In genomic region chr9:20504930-20505329, GRCh38 we compare ENCODE assay signal across 26 cellular contexts.
DNase-seq lines count a peak whose midpoint lies in the region; ATAC-seq and TF ChIP-seq lines count a peak whose summit lies in the region.
"Had no signal": no experiment of that assay in that cellular context is flagged by ENCODE, and none has a peak within 500 bp of the region (broad histone marks: within the 10 kb centered on the region; RNA-seq: fewer than 3 reads in every experiment).

No MANE protein-coding gene starts in this region.

- no peaks in the 10 kb centered on the region for H3K27me3 Mint-ChIP-seq in activated T-cell treated with anti-CD3 and anti-CD28 coated beads, Interleukin-2, amount 50 U/mL, for 4 hours (ENCODE audit: low read depth)
- no peaks in the 10 kb centered on the region for H3K27me3 Mint-ChIP-seq in CD8-positive, alpha-beta T cell (ENCODE audit: low read depth)
- H3K27me3 Mint-ChIP-seq in T-helper 1 cell treated with Interleukin-12 subunit alpha and Interleukin-12 subunit beta and Interleukin-4 antibody, amounts not matched to agents 30 μg/mL and 1 μg/mL, for 36 hours (ENCODE audit: low read depth), result no peaks in the 10 kb centered on the region
- H3K27me3 Mint-ChIP-seq in immature natural killer cell (ENCODE audit: low read depth in 3 of 3) (peaks cover 0 to 4% (median 0%) of the 10 kb centered on the region in 3 donors), HFFc6 (ENCODE audit: insufficient read depth) (no peaks in the 10 kb centered on the region; the same call in 1 of the 2 replicates)

- no peak overlapping the region for H3K4me3 ChIP-seq in CD8-positive, alpha-beta T cell (ENCODE audit: low read depth, low read length)
- H3K4me3 ChIP-seq: ascending aorta; BLaER1 treated with 17β-estradiol and CSF1 and Interleukin-3, amounts not matched to agents 10 nM and 100 nM; cardiac muscle cell; pancreas; upper lobe of left lung had no signal

- POLR2A ChIA-PET in CD8-positive, alpha-beta T cell (lab: Charles Lee), result no interaction called here

- peaks cover 1% of the 10 kb centered on the region for H3K9me3 Mint-ChIP-seq in activated T-cell treated with anti-CD3 and anti-CD28 coated beads, Interleukin-2, amount 50 U/mL, for 4 hours
- H3K9me3 Mint-ChIP-seq in CD8-positive, alpha-beta T cell, result peaks cover under 1% of the 10 kb centered on the region
- H3K9me3 Mint-ChIP-seq in T-helper 1 cell treated with Interleukin-12 subunit alpha and Interleukin-12 subunit beta and Interleukin-4 antibody, amounts not matched to agents 30 μg/mL and 1 μg/mL, for 36 hours, result no peaks in the 10 kb centered on the region
- H3K9me3 Mint-ChIP-seq in immature natural killer cell, result no peaks in the 10 kb centered on the region
- H3K9me3 Mint-ChIP-seq in HFFc6, result no peaks in the 10 kb centered on the region

- H3K4me1 Mint-ChIP-seq in activated T-cell treated with anti-CD3 and anti-CD28 coated beads, Interleukin-2, amount 50 U/mL, for 4 hours (ENCODE audit: low read depth), result peaks cover 77% of the 10 kb centered on the region
- H3K4me1 Mint-ChIP-seq in CD8-positive, alpha-beta T cell (ENCODE audit: low read depth), result peaks cover 79% of the 10 kb centered on the region
- H3K4me1 Mint-ChIP-seq in T-helper 1 cell treated with Interleukin-12 subunit alpha and Interleukin-12 subunit beta and Interleukin-4 antibody, amounts not matched to agents 30 μg/mL and 1 μg/mL, for 36 hours (ENCODE audit: low read depth), result peaks cover 60% of the 10 kb centered on the region
- H3K4me1 Mint-ChIP-seq in immature natural killer cell (peaks cover 44 to 74% of the 10 kb centered on the region in 2 donors), HFFc6 (ENCODE audit: low read depth) (peaks cover 45% of the 10 kb centered on the region)

- no peak overlapping the region for H3K4me3 Mint-ChIP-seq in activated T-cell treated with anti-CD3 and anti-CD28 coated beads, Interleukin-2, amount 50 U/mL, for 4 hours
- H3K4me3 Mint-ChIP-seq in CD8-positive, alpha-beta T cell, result no peak overlapping the region
- H3K4me3 Mint-ChIP-seq in T-helper 1 cell treated with Interleukin-12 subunit alpha and Interleukin-12 subunit beta and Interleukin-4 antibody, amounts not matched to agents 30 μg/mL and 1 μg/mL, for 36 hours, result peak overlapping the region; percentile 20
- H3K4me3 Mint-ChIP-seq in immature natural killer cell (peak overlapping the region in 3 of 5 donors; percentile 5 to 53 (median 21)), HFFc6 (no peak overlapping the region)
- H3K4me3 Mint-ChIP-seq: mesothelial cell of epicardium, naive B cell had no signal

- DNase-seq in activated T-cell treated with anti-CD3 and anti-CD28 coated beads, Interleukin-2, amount 50 U/mL, for 4 hours, result no peak
- DNase-seq in activated T-cell treated with anti-CD3 and anti-CD28 coated beads, Interleukin-2, amount 50 U/mL, for 48 hours, result no peak
- peak in 4 of 7 experiments; percentile 17 to 64 (median 28) for DNase-seq in CD8-positive, alpha-beta T cell
- peak; percentile 25 to 39 (median 39) for DNase-seq in immature natural killer cell
- DNase-seq in AG08395 (ENCODE audit: low spot score), result no peak
- no peak for DNase-seq in HFFc6
- DNase-seq: cortex of kidney; GOT3; head of caudate nucleus; Karpas-422; naive B cell; NCI-H146; NCI-H2107; NCI-H774; pancreas; small intestine; stimulated activated CD4-positive, alpha-beta T cell treated with anti-CD3 and anti-CD28 coated beads, Interleukin-1b, Interleukin-23, amount 100 ng/mL, for 48 hours; stimulated activated CD8-positive, alpha-beta memory T cell treated with anti-CD3 and anti-CD28 coated beads, Interleukin-4, amount 100 ng/mL, for 48 hours; substantia nigra; upper lobe of left lung had no signal

- H3K4me1 ChIP-seq in CD8-positive, alpha-beta T cell (ENCODE audit: insufficient read depth, low read length), result peaks cover 37% of the 10 kb centered on the region
- H3K4me1 ChIP-seq: pancreas had no signal

- no peak for TF ChIP-seq CTCF in CD8-positive, alpha-beta T cell (IDR thresholded peaks at IDR 0.05)
- no peak for TF ChIP-seq CTCF in HFFc6 (IDR thresholded peaks at IDR 0.05)

- CTCF ChIA-PET in CD8-positive, alpha-beta T cell (lab: Charles Lee), result no interaction called here

- H3K9me3 ChIP-seq in CD8-positive, alpha-beta T cell (ENCODE audit: low read length), result no peaks in the 10 kb centered on the region
- H3K9me3 ChIP-seq: ascending aorta; BLaER1 treated with 17β-estradiol and CSF1 and Interleukin-3, amounts not matched to agents 10 nM and 100 nM; pancreas; upper lobe of left lung had no signal

- ATAC-seq in activated T-cell treated with anti-CD3 and anti-CD28 coated beads, Interleukin-2, amount 50 U/mL, for 4 hours, result peak; percentile 28 to 58
- peak; percentile 90 for ATAC-seq in CD8-positive, alpha-beta T cell
- ATAC-seq: pancreas had no signal

- H3K27me3 ChIP-seq in CD8-positive, alpha-beta T cell (ENCODE audit: insufficient read depth, low read length), result no peaks in the 10 kb centered on the region
- H3K27me3 ChIP-seq: ascending aorta; BLaER1 treated with 17β-estradiol and CSF1 and Interleukin-3, amounts not matched to agents 10 nM and 100 nM; cardiac muscle cell; pancreas; upper lobe of left lung had no signal

- no peaks in the 10 kb centered on the region for H3K36me3 ChIP-seq in CD8-positive, alpha-beta T cell (ENCODE audit: insufficient read depth, low read length)
- H3K36me3 ChIP-seq: ascending aorta; BLaER1 treated with 17β-estradiol and CSF1 and Interleukin-3, amounts not matched to agents 10 nM and 100 nM; cardiac muscle cell; pancreas; upper lobe of left lung had no signal

- H3K27ac Mint-ChIP-seq in CD8-positive, alpha-beta T cell, result peak overlapping the region; percentile 19
- peak overlapping the region; percentile 14 for H3K27ac Mint-ChIP-seq in T-helper 1 cell treated with Interleukin-12 subunit alpha and Interleukin-12 subunit beta and Interleukin-4 antibody, amounts not matched to agents 30 μg/mL and 1 μg/mL, for 36 hours
- H3K27ac Mint-ChIP-seq in immature natural killer cell (peak overlapping the region in 5 of 6 donors; percentile 7 to 75 (median 42)), HFFc6 (no peak overlapping the region)
- H3K27ac Mint-ChIP-seq: mesothelial cell of epicardium, naive B cell had no signal

- H3K27ac ChIP-seq in CD8-positive, alpha-beta T cell (ENCODE audit: low read depth, low read length), result no peak overlapping the region
- H3K27ac ChIP-seq: ascending aorta; BLaER1 treated with 17β-estradiol and CSF1 and Interleukin-3, amounts not matched to agents 10 nM and 100 nM; cardiac muscle cell; HL-60; pancreas; upper lobe of left lung had no signal

- intact Hi-C loops in CD8-positive, alpha-beta T cell (cut with DNase I, micrococcal nuclease), result loop anchor here (2.0 to 10.0 kb wide), 3 partner anchors 14 to 580 kb away; partner anchors contain the start of gene MLLT3 (in 1 of the 2)

- H3K36me3 Mint-ChIP-seq in activated T-cell treated with anti-CD3 and anti-CD28 coated beads, Interleukin-2, amount 50 U/mL, for 4 hours (ENCODE audit: insufficient read depth), result peaks cover under 1% of the 10 kb centered on the region
- H3K36me3 Mint-ChIP-seq in CD8-positive, alpha-beta T cell, result peaks cover under 1% of the 10 kb centered on the region
- H3K36me3 Mint-ChIP-seq in T-helper 1 cell treated with Interleukin-12 subunit alpha and Interleukin-12 subunit beta and Interleukin-4 antibody, amounts not matched to agents 30 μg/mL and 1 μg/mL, for 36 hours (ENCODE audit: low read depth), result peaks cover 24% of the 10 kb centered on the region
- no peaks in the 10 kb centered on the region for H3K36me3 Mint-ChIP-seq in immature natural killer cell
- no peaks in the 10 kb centered on the region for H3K36me3 Mint-ChIP-seq in HFFc6 (ENCODE audit: low read depth)
- H3K36me3 Mint-ChIP-seq: naive B cell had no signal

Comparison
In these comparisons a context has a peak if more than half of its experiments do, and no peak if none do; other contexts are left out.
1. DNase-seq: peak in CD8-positive, alpha-beta T cell (4 of 7) and immature natural killer cell (3 of 3); none in activated T-cell treated with anti-CD3 and anti-CD28 coated beads, Interleukin-2, amount 50 U/mL, for 4 hours (single experiment), activated T-cell treated with anti-CD3 and anti-CD28 coated beads, Interleukin-2, amount 50 U/mL, for 48 hours (0 of 2), AG08395 (single experiment) and HFFc6 (single experiment).
2. H3K4me3 Mint-ChIP-seq: peak in T-helper 1 cell treated with Interleukin-12 subunit alpha and Interleukin-12 subunit beta and Interleukin-4 antibody, amounts not matched to agents 30 μg/mL and 1 μg/mL, for 36 hours (single experiment) and immature natural killer cell (3 of 5); none in activated T-cell treated with anti-CD3 and anti-CD28 coated beads, Interleukin-2, amount 50 U/mL, for 4 hours (single experiment), CD8-positive, alpha-beta T cell (single experiment) and HFFc6 (single experiment).